In the genomic region with DNA sequence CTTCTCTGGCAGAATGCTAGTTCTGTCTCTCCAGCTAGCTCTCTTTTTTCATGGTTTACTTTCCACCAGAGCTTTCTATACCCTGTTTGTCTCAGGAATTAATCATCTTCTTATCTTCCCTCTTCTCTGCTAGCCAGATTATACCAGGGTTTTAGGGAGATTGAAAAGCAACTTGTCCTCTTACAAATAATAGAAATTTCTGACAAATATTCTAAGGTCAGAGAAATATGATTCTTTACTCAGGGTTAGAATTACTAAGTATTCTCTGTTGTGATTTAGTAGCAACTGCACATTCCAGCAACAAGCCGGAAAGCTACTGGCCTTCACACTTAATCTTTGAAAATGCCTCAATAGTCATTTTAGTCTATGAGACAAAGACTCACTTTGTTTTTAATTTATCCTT, we compare ENCODE assay signal across 28 cellular contexts.
DNase-seq lines count a peak whose midpoint lies in the region; ATAC-seq, FAIRE-seq and TF ChIP-seq lines count a peak whose summit lies in the region.
"Had no signal": no experiment of that assay in that cellular context is flagged by ENCODE, and none has a peak within 500 bp of the region (broad histone marks: within the 10 kb centered on the region; RNA-seq: fewer than 3 reads in every experiment).

No MANE protein-coding gene starts in this region.

- intact Hi-C loops in IMR-90 (cut with micrococcal nuclease): no loop called here
- intact Hi-C loops in activated T-helper 2 cell treated with anti-CD3 and anti-CD28 coated beads, Interferon-gamma antibody, Interleukin-2, Interleukin-4, amounts not matched to agents 10 μg/mL and 5 μg/mL and 100 μg/mL, durations not matched to agents 14 hours and 24 hours and 36 hours (cut with micrococcal nuclease): no loop called here

- H3K4me2 ChIP-seq in IMR-90 (ENCODE audit: low read depth, low read length): no peak overlapping the region

- TF ChIP-seq RAD21 in IMR-90 (IDR thresholded peaks at IDR 0.05; ENCODE audit: low read length): no peak

- in situ Hi-C loops in IMR-90 (cut with MboI; ENCODE audit: low sequenced_read_pairs): no loop called here

- CTCF ChIA-PET in IMR-90 (lab: Yijun Ruan, JAX): interaction anchor here (0.6 kb wide), 1 partner anchor 9 kb away, joined by 4 read pairs; no protein-coding TSS in a partner anchor

- DNase-seq in IMR-90 (no peak), caudate nucleus (lab: John Stamatoyannopoulos, UW) (no peak), osteocyte (ENCODE audit: extremely low spot score, unreplicated experiment) (no peak), hypothalamus (lab: John Stamatoyannopoulos, UW) (no peak)
- DNase-seq in activated T-helper 2 cell treated with anti-CD3 and anti-CD28 coated beads, Interferon-gamma antibody, Interleukin-2, Interleukin-4, amounts not matched to agents 10 μg/mL and 5 μg/mL and 100 μg/mL, durations not matched to agents 14 hours and 24 hours and 36 hours (ENCODE audit: low spot score): no peak
- DNase-seq: activated CD4-positive, alpha-beta T cell treated with anti-CD3 and anti-CD28 coated beads, Interleukin-2, amount 10 ng/mL, durations not matched to agents 24 days and 14 days; activated gamma-delta T cell treated with Interleukin-2 at 50 U/mL for 16 hours; activated T-cell treated with anti-CD3 and anti-CD28 coated beads, Interleukin-2, amount 50 U/mL, for 24 hours; cerebellar nuclear complex; DMS53; H9; head of caudate nucleus; KG1; left lung; mesendoderm; naive thymus-derived CD8-positive, alpha-beta T cell; NCI-H1436; NCI-H2081 treated with DMSO at 0.1 percent for 48 hours; NCI-H446; ovary; Right ventricle myocardium superior; stimulated activated CD4-positive, alpha-beta T cell treated with anti-CD3 and anti-CD28 coated beads, Interleukin-2, amount 100 ng/mL, for 48 hours; SW 1271; T-helper 9 cell had no signal

- no peak overlapping the region for H2BK20ac ChIP-seq in IMR-90 (ENCODE audit: low read depth, low read length)

- H3K9me1 ChIP-seq in IMR-90 (ENCODE audit: insufficient read depth, low read length): peaks cover 3% of the 10 kb centered on the region

- H2BK120ac ChIP-seq in IMR-90 (ENCODE audit: low read depth, low read length): no peak overlapping the region

- no peak overlapping the region for H3K9ac ChIP-seq in IMR-90 (ENCODE audit: low read depth, low read length)

- H4K5ac ChIP-seq in IMR-90 (ENCODE audit: low read depth, low read length): no peak overlapping the region

- H3K4me3 ChIP-seq in IMR-90 (ENCODE audit: insufficient read depth, low read depth, low read length): no peak overlapping the region
- H3K4me3 ChIP-seq: left lung, ovary had no signal

- WGBS in IMR-90 (ENCODE audit: extremely low coverage in 2 of 2, insufficient read length in 1 of 2), 2 experiments: no CpG with 5 or more reads among the region's 1 CpG

- H3K18ac ChIP-seq in IMR-90 (ENCODE audit: low read depth, low read length): no peak overlapping the region

- peaks cover 17% of the 10 kb centered on the region for H4K20me1 ChIP-seq in IMR-90 (ENCODE audit: insufficient read depth, low read length)

- H2AK9ac ChIP-seq in IMR-90 (replicated peaks; ENCODE audit: low read depth, low read length, poor library complexity): no peak overlapping the region

- H4K8ac ChIP-seq in IMR-90 (ENCODE audit: low read depth in 2 of 2, low read length in 2 of 2): no peak overlapping the region

- H3K27me3 ChIP-seq in IMR-90 (ENCODE audit: control insufficient read depth, insufficient read depth, low read length): no peaks in the 10 kb centered on the region
- H3K27me3 ChIP-seq: left lung, ovary had no signal

- no peak overlapping the region for H3K14ac ChIP-seq in IMR-90 (replicated peaks; ENCODE audit: low read depth, low read length)

- H2AK5ac ChIP-seq in IMR-90 (ENCODE audit: low read depth, low read length): no peak overlapping the region

- peaks cover 5% of the 10 kb centered on the region for H3K4me1 ChIP-seq in IMR-90 (ENCODE audit: control insufficient read depth, insufficient read depth, low read length)
- H3K4me1 ChIP-seq: left lung had no signal

- H3K56ac ChIP-seq in IMR-90 (ENCODE audit: extremely low read depth, insufficient read depth, low read length): no peak overlapping the region

- 0 out of 2 replicates have a peak, but pooled peaks cover 1% of the 10 kb centered on the region for H3K36me3 ChIP-seq in IMR-90 (ENCODE audit: control insufficient read depth, insufficient read depth, low read length)
- H3K36me3 ChIP-seq: left lung, ovary had no signal

- no peak overlapping the region for H3K4me3 Mint-ChIP-seq in osteocyte (ENCODE audit: unreplicated experiment)
- H3K4me3 Mint-ChIP-seq in activated T-helper 2 cell treated with anti-CD3 and anti-CD28 coated beads, Interferon-gamma antibody, Interleukin-2, Interleukin-4, amounts not matched to agents 10 μg/mL and 5 μg/mL and 100 μg/mL, durations not matched to agents 14 hours and 24 hours and 36 hours (ENCODE audit: low read depth): no peak overlapping the region
- H3K4me3 Mint-ChIP-seq: activated CD4-positive, alpha-beta T cell treated with anti-CD3 and anti-CD28 coated beads, Interleukin-2, amount 10 ng/mL, durations not matched to agents 24 days and 14 days; activated T-cell treated with anti-CD3 and anti-CD28 coated beads, Interleukin-2, amount 50 U/mL, for 24 hours; H9; naive thymus-derived CD8-positive, alpha-beta T cell had no signal

- BruUV-seq in IMR-90 (replicated peaks; lab: Mats Ljungman, UMichigan): no TSS peak

- no peaks in the 10 kb centered on the region for H3K27me3 Mint-ChIP-seq in osteocyte (ENCODE audit: unreplicated experiment)
- H3K27me3 Mint-ChIP-seq in activated T-helper 2 cell treated with anti-CD3 and anti-CD28 coated beads, Interferon-gamma antibody, Interleukin-2, Interleukin-4, amounts not matched to agents 10 μg/mL and 5 μg/mL and 100 μg/mL, durations not matched to agents 14 hours and 24 hours and 36 hours (ENCODE audit: low read depth): no peaks in the 10 kb centered on the region
- H3K27me3 Mint-ChIP-seq: activated CD4-positive, alpha-beta T cell treated with anti-CD3 and anti-CD28 coated beads, Interleukin-2, amount 10 ng/mL, durations not matched to agents 24 days and 14 days; activated T-cell treated with anti-CD3 and anti-CD28 coated beads, Interleukin-2, amount 50 U/mL, for 24 hours; naive thymus-derived CD8-positive, alpha-beta T cell had no signal

- peak overlapping the region; percentile 76 for H3K27ac Mint-ChIP-seq in osteocyte (ENCODE audit: unreplicated experiment)
- H3K27ac Mint-ChIP-seq in activated T-helper 2 cell treated with anti-CD3 and anti-CD28 coated beads, Interferon-gamma antibody, Interleukin-2, Interleukin-4, amounts not matched to agents 10 μg/mL and 5 μg/mL and 100 μg/mL, durations not matched to agents 14 hours and 24 hours and 36 hours: no peak overlapping the region
- H3K27ac Mint-ChIP-seq: activated CD4-positive, alpha-beta T cell treated with anti-CD3 and anti-CD28 coated beads, Interleukin-2, amount 10 ng/mL, durations not matched to agents 24 days and 14 days; activated T-cell treated with anti-CD3 and anti-CD28 coated beads, Interleukin-2, amount 50 U/mL, for 24 hours; naive thymus-derived CD8-positive, alpha-beta T cell had no signal

- no peaks in the 10 kb centered on the region for H3K36me3 Mint-ChIP-seq in osteocyte (ENCODE audit: unreplicated experiment)
- H3K36me3 Mint-ChIP-seq in activated T-helper 2 cell treated with anti-CD3 and anti-CD28 coated beads, Interferon-gamma antibody, Interleukin-2, Interleukin-4, amounts not matched to agents 10 μg/mL and 5 μg/mL and 100 μg/mL, durations not matched to agents 14 hours and 24 hours and 36 hours (ENCODE audit: low read depth): no peaks in the 10 kb centered on the region

- H3K79me1 ChIP-seq in IMR-90 (ENCODE audit: low read depth in 1 of 2, low read length in 2 of 2): peaks cover 25 to 31% of the 10 kb centered on the region in 2 experiments

- H2BK15ac ChIP-seq in IMR-90 (ENCODE audit: low read depth, low read length): no peak overlapping the region

- H3K4ac ChIP-seq in IMR-90 (ENCODE audit: low read depth, low read length): no peak overlapping the region

- no peak overlapping the region for H4K91ac ChIP-seq in IMR-90 (ENCODE audit: insufficient read depth, low read depth, low read length)

- TF ChIP-seq CTCF in IMR-90 (conservative IDR thresholded peaks at IDR 0.05; ENCODE audit: low read depth, low read length) (no peak), osteocyte (IDR thresholded peaks at IDR 0.05) (no peak)

- ATAC-seq in IMR-90 (ENCODE audit: low read depth) (peak; percentile 53), HG02840 (IDR thresholded peaks at IDR 0.05; ENCODE audit: low FRiP score, unreplicated experiment) (no peak), GM19397 (IDR thresholded peaks at IDR 0.05; ENCODE audit: unreplicated experiment) (no peak)
- ATAC-seq: left lung; naive thymus-derived CD8-positive, alpha-beta T cell had no signal

- no peaks in the 10 kb centered on the region for H3K9me3 ChIP-seq in IMR-90 (ENCODE audit: control insufficient read depth, insufficient read depth, low read length)
- H3K9me3 ChIP-seq: left lung, ovary had no signal

- no peak overlapping the region for H2BK5ac ChIP-seq in IMR-90 (ENCODE audit: low read depth, low read length, poor library complexity, severe bottlenecking)

- TF ChIP-seq POLR2A in IMR-90 (IDR thresholded peaks at IDR 0.05; ENCODE audit: low read depth, low read length): no peak

- H3K27ac ChIP-seq in IMR-90 (ENCODE audit: insufficient read depth, low read length) (no peak overlapping the region), caudate nucleus (ENCODE audit: low read depth, low read length) (peak overlapping the region; percentile 46)
- H3K27ac ChIP-seq: epithelial cell of prostate, left lung, ovary had no signal

- peaks cover 26% of the 10 kb centered on the region for H3K4me1 Mint-ChIP-seq in osteocyte (ENCODE audit: unreplicated experiment)
- no peaks in the 10 kb centered on the region for H3K4me1 Mint-ChIP-seq in activated T-helper 2 cell treated with anti-CD3 and anti-CD28 coated beads, Interferon-gamma antibody, Interleukin-2, Interleukin-4, amounts not matched to agents 10 μg/mL and 5 μg/mL and 100 μg/mL, durations not matched to agents 14 hours and 24 hours and 36 hours (ENCODE audit: low read depth)
- H3K4me1 Mint-ChIP-seq: activated CD4-positive, alpha-beta T cell treated with anti-CD3 and anti-CD28 coated beads, Interleukin-2, amount 10 ng/mL, durations not matched to agents 24 days and 14 days; naive thymus-derived CD8-positive, alpha-beta T cell had no signal

- FAIRE-seq in islet of Langerhans (lab: Jason Lieb, UNC): peak; percentile 58

- dilution Hi-C loops in IMR-90 (cut with HindIII; ENCODE audit: low sequenced_read_pairs, unreplicated experiment): no loop called here

- H2AFZ ChIP-seq in IMR-90 (replicated peaks; ENCODE audit: low read length, poor library complexity): no peak overlapping the region

- no peak overlapping the region for H3K23ac ChIP-seq in IMR-90 (ENCODE audit: low read depth, low read length)

- no peaks in the 10 kb centered on the region for H3K9me3 Mint-ChIP-seq in osteocyte (ENCODE audit: unreplicated experiment)
- no peaks in the 10 kb centered on the region for H3K9me3 Mint-ChIP-seq in activated T-helper 2 cell treated with anti-CD3 and anti-CD28 coated beads, Interferon-gamma antibody, Interleukin-2, Interleukin-4, amounts not matched to agents 10 μg/mL and 5 μg/mL and 100 μg/mL, durations not matched to agents 14 hours and 24 hours and 36 hours
- H3K9me3 Mint-ChIP-seq: activated CD4-positive, alpha-beta T cell treated with anti-CD3 and anti-CD28 coated beads, Interleukin-2, amount 10 ng/mL, durations not matched to agents 24 days and 14 days; activated T-cell treated with anti-CD3 and anti-CD28 coated beads, Interleukin-2, amount 50 U/mL, for 24 hours; H9 had no signal

- POLR2A ChIA-PET in IMR-90 (lab: Charles Lee; ENCODE audit: unreplicated experiment): no interaction called here
